ENCODE assay signal across 1 cellular context in the genomic region with DNA sequence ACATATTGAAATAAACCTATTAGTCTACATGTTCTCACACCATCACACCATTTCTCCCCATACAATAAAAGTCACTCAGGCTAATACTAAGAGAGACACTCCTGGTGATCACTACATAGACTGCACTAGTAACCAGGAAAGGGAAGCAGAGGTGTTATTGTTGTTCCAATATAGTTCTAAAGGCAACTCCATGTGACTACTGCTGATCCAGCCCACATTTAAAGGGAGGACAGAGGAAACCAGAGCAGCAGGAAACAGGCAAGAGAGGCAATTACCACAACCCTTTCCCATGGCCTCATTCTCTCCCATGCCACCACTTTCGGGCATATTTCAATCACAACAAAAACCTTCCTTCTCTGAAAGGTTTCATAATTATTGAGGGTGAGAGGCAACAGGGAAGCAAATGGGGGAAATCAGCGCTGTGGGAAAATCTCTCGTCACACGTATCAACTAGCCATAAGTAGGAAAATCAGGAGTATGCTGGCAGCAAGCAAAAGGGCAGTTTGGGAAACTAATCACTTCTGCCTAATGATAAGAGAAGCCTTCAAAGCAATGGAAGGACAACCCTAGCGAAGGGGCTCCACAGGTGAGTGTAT.
TF ChIP-seq lines count a peak whose summit lies in the region.

No MANE protein-coding gene starts in this region.

TF ChIP-seq in K562, 482 proteins besides CTCF, POLR2A, EP300 and RAD21 (continued from another document):
- TF ChIP-seq, protein P1, sequence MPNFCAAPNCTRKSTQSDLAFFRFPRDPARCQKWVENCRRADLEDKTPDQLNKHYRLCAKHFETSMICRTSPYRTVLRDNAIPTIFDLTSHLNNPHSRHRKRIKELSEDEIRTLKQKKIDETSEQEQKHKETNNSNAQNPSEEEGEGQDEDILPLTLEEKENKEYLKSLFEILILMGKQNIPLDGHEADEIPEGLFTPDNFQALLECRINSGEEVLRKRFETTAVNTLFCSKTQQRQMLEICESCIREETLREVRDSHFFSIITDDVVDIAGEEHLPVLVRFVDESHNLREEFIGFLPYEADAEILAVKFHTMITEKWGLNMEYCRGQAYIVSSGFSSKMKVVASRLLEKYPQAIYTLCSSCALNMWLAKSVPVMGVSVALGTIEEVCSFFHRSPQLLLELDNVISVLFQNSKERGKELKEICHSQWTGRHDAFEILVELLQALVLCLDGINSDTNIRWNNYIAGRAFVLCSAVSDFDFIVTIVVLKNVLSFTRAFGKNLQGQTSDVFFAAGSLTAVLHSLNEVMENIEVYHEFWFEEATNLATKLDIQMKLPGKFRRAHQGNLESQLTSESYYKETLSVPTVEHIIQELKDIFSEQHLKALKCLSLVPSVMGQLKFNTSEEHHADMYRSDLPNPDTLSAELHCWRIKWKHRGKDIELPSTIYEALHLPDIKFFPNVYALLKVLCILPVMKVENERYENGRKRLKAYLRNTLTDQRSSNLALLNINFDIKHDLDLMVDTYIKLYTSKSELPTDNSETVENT (CRISPR knock-in tag; IDR thresholded peaks at IDR 0.05), result no peak
- TF ChIP-seq WHSC1 (IDR thresholded peaks at IDR 0.05; ENCODE audit: low read length) (no peak), EGR1 (conservative IDR thresholded peaks at IDR 0.05) (no peak), HDAC1 (IDR thresholded peaks at IDR 0.05) (0 out of 4 replicates have a peak, but pooled peaks of 1 of the 2 experiments have one; percentile 20), TAF1 (IDR thresholded peaks at IDR 0.05; ENCODE audit: control insufficient read depth, extremely low read depth, insufficient read depth, low read length, severe bottlenecking) (no peak), MNT (conservative IDR thresholded peaks at IDR 0.05) (peak; percentile 44 to 54; a peak in 2 of 4 replicates), SIRT6 (IDR thresholded peaks at IDR 0.05; ENCODE audit: low read depth, low read length) (no peak)
TF ChIP-seq in K562: peak in this region for 6.
